1 cellular context compared by ENCODE assay signal in the genomic region with DNA sequence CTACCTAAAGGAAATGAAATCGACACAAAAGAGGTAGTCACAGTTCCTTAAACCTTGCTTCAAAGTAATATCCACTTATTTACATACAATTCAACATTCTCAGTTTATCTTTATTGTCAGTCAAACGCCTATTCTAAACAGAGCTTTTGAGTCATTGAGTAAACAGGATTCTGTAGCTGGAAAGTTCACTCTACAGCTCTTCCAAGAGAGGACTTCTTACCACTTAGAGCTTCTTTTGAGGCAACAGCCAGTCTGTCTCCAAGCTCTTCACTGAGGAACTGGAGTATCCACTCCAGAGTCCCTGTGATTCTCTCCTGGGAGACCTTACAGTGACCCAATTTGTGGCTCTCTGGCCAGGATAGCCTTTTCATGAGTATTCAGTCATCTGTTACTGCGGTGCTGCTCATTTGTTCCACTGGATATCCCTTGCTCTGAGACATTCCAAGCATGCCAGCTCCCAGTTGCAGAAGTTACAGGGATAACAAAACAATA.
TF ChIP-seq lines count a peak whose summit lies in the region.

No MANE protein-coding gene starts in this region.

TF ChIP-seq in HepG2, 621 proteins besides CTCF, POLR2A, EP300 and RAD21 (continued from another document):
- TF ChIP-seq ARID5B (CRISPR knock-in tag; IDR thresholded peaks at IDR 0.05) (0 out of 2 replicates have a peak, but pooled peaks have one; percentile 8), HNRNPUL1 (IDR thresholded peaks at IDR 0.05; ENCODE audit: low read depth, low read length) (no peak), ZBTB21 (CRISPR knock-in tag; IDR thresholded peaks at IDR 0.05) (no peak), BRD4 (CRISPR knock-in tag; IDR thresholded peaks at IDR 0.05) (no peak), FOXA1 (IDR thresholded peaks at IDR 0.05) (no peak), FOXA1 (CRISPR knock-in tag; IDR thresholded peaks at IDR 0.05) (peak; percentile 62; the same call in 1 of the 2 replicates), AHDC1 (CRISPR knock-in tag; IDR thresholded peaks at IDR 0.05; ENCODE audit: borderline replicate concordance) (peak; percentile 21; the same call in 1 of the 2 replicates), YEATS2 (CRISPR knock-in tag; IDR thresholded peaks at IDR 0.05; ENCODE audit: borderline replicate concordance) (no peak), MAF1 (CRISPR knock-in tag; IDR thresholded peaks at IDR 0.05; ENCODE audit: borderline replicate concordance) (no peak), MED1 (CRISPR knock-in tag; IDR thresholded peaks at IDR 0.05) (no peak), RARA (CRISPR knock-in tag; IDR thresholded peaks at IDR 0.05) (peak; percentile 31; the same call in 1 of the 2 replicates), FOSL2 (CRISPR knock-in tag; IDR thresholded peaks at IDR 0.05) (peak; percentile 49; the same call in 1 of the 2 replicates), TEAD3 (CRISPR knock-in tag; optimal IDR thresholded peaks at IDR 0.05; ENCODE audit: borderline replicate concordance) (peak; percentile 13), CEBPG (CRISPR knock-in tag; IDR thresholded peaks at IDR 0.05) (no peak), TMF1 (CRISPR knock-in tag; IDR thresholded peaks at IDR 0.05; ENCODE audit: low read depth) (no peak), FOSL1 (CRISPR knock-in tag; IDR thresholded peaks at IDR 0.05; ENCODE audit: borderline replicate concordance) (peak; percentile 36; the same call in 1 of the 2 replicates), FOXP1 (IDR thresholded peaks at IDR 0.05) (no peak), FOXP1 (CRISPR knock-in tag; IDR thresholded peaks at IDR 0.05) (0 out of 2 replicates have a peak, but pooled peaks have one; percentile 6)
